8 cellular contexts compared by ENCODE assay signal in the genomic region with DNA sequence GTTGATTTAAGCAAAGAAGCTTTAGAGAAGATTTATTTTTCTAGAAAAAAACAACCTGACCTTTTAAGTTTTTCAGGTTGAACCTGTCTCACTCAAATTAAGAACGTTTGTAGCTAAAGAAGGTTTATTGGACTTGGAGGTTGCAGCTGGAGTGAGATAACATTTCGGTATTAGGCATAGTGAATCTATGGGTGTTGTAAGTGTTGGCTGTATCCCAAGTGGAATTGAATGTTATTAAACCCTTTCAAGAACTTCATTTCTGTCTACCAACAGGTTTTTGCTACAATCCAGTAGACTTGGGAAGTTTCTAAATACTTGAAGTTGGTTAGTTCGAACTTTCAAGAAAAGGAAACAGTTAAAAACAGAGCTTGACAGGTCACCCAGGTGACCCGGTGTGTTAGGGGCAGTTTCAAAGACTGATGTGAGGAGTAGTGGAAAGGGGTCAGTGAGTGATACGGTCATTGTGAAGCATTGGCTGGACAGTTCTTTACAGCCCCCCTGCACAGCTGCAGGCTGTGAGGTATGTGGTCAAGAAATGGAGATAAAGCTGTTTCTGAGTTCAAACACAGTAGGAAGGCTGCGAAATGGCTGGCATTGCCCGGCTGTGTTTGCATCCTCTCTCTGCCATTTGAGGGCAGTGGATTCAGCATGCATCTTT. TPM values are rescaled to one million over a fixed set of nuclear protein-coding genes. Genes with fewer than 3 reads are reported as not detected.
DNase-seq lines count a peak whose midpoint lies in the region; ATAC-seq, FAIRE-seq and TF ChIP-seq lines count a peak whose summit lies in the region.

No MANE protein-coding gene starts in this region.

- H4K20me1 ChIP-seq in GM23248 (ENCODE audit: insufficient read depth), result no peaks in the 10 kb centered on the region

- peaks cover 18% of the 10 kb centered on the region for H3K36me3 Mint-ChIP-seq in activated naive CD8-positive, alpha-beta T cell treated with anti-CD3 and anti-CD28 coated beads, Interleukin-2, amount 50 U/mL, for 24 hours (ENCODE audit: low read depth)

- H3K27me3 Mint-ChIP-seq in activated naive CD8-positive, alpha-beta T cell treated with anti-CD3 and anti-CD28 coated beads, Interleukin-2, amount 50 U/mL, for 24 hours, result no peaks in the 10 kb centered on the region

- peak overlapping the region; percentile 95 for H3K4me3 Mint-ChIP-seq in activated naive CD8-positive, alpha-beta T cell treated with anti-CD3 and anti-CD28 coated beads, Interleukin-2, amount 50 U/mL, for 24 hours

- H3K9me3 ChIP-seq in A673 (ENCODE audit: low read depth, low read length, poor library complexity, severe bottlenecking) (no peaks in the 10 kb centered on the region), GM23248 (ENCODE audit: low read depth) (no peaks in the 10 kb centered on the region), mesenchymal stem cell (ENCODE audit: control insufficient read depth, low read length) (no peaks in the 10 kb centered on the region)

- intact Hi-C loops in A673 (cut with micrococcal nuclease; ENCODE audit: unreplicated experiment), result no loop called here

- FAIRE-seq in frontal cortex (lab: Jason Lieb, UNC), result no peak

- H3K79me1 ChIP-seq in mesenchymal stem cell (replicated peaks; ENCODE audit: low read length, poor library complexity, severe bottlenecking), result peaks cover 14% of the 10 kb centered on the region

- in situ Hi-C loops in GM23248 (cut with MboI), result no loop called here

- H2BK120ac ChIP-seq in mesenchymal stem cell (ENCODE audit: low read depth, low read length), result no peak overlapping the region

- no peak for DNase-seq in A673 (ENCODE audit: low spot score)
- DNase-seq in GM23248, result peak; percentile 15
- no peak for DNase-seq in activated naive CD8-positive, alpha-beta T cell treated with anti-CD3 and anti-CD28 coated beads, Interleukin-2, amount 50 U/mL, for 24 hours
- no peak for DNase-seq in mesenchymal stem cell
- DNase-seq in MV-4-11 (lab: John Stamatoyannopoulos, UW), result no peak
- no peak for DNase-seq in foreskin melanocyte
- DNase-seq in frontal cortex (ENCODE audit: low spot score in 2 of 2), result no peak

- no peak overlapping the region for H2BK12ac ChIP-seq in mesenchymal stem cell (ENCODE audit: low read length in 2 of 2)

- H2AK5ac ChIP-seq in mesenchymal stem cell (ENCODE audit: low read length, severe bottlenecking), result no peak overlapping the region

- peak overlapping the region; percentile 98 for H3K9ac ChIP-seq in GM23248
- peak overlapping the region; percentile 100 for H3K9ac ChIP-seq in mesenchymal stem cell (ENCODE audit: low read length)

- H3K4ac ChIP-seq in mesenchymal stem cell (ENCODE audit: low read depth in 1 of 2, low read length in 2 of 2), result no peak overlapping the region

- 54 to 58% methylated on average over 7 of the region's 7 CpGs for WGBS in GM23248 (ENCODE audit: low coverage in 1 of 2, low lambda C conversion rate in 2 of 2, missing lambda C conversion rate in 2 of 2), 2 experiments
- 75% methylated on average over 6 of the region's 7 CpGs for WGBS in mesenchymal stem cell

- H2BK5ac ChIP-seq in mesenchymal stem cell (ENCODE audit: low read depth, low read length, poor library complexity, severe bottlenecking), result no peak overlapping the region

- H3K79me2 ChIP-seq in GM23248 (ENCODE audit: insufficient read depth), result peaks cover 25% of the 10 kb centered on the region

- no peak overlapping the region for H3K18ac ChIP-seq in mesenchymal stem cell (ENCODE audit: low read depth in 1 of 2, low read length in 2 of 2)

- peak overlapping the region; percentile 96 for H3K27ac Mint-ChIP-seq in activated naive CD8-positive, alpha-beta T cell treated with anti-CD3 and anti-CD28 coated beads, Interleukin-2, amount 50 U/mL, for 24 hours

- no peaks in the 10 kb centered on the region for H3K9me2 ChIP-seq in GM23248 (ENCODE audit: insufficient read depth)

- H3K4me3 ChIP-seq in A673 (ENCODE audit: low read depth, low read length, poor library complexity, severe bottlenecking) (peak overlapping the region; percentile 98), GM23248 (no peak overlapping the region; the same call in 1 of the 2 replicates), mesenchymal stem cell (ENCODE audit: insufficient read depth in 1 of 2, low read depth in 1 of 2, low read length in 2 of 2) (peak overlapping the region in 1 of 2 experiments; percentile 92)

- no peaks in the 10 kb centered on the region for H3K9me3 Mint-ChIP-seq in activated naive CD8-positive, alpha-beta T cell treated with anti-CD3 and anti-CD28 coated beads, Interleukin-2, amount 50 U/mL, for 24 hours

- no peak overlapping the region for H3K23ac ChIP-seq in mesenchymal stem cell (ENCODE audit: low read length in 2 of 2)

- POLR2A ChIA-PET in A673 (lab: Charles Lee; ENCODE audit: low non-redundant PET), result interaction anchor here (0.6 kb wide), 1 partner anchor 43 kb away, joined by 5 read pairs; no protein-coding TSS in a partner anchor

- H3K4me1 ChIP-seq in A673 (ENCODE audit: insufficient read depth, low read length, poor library complexity, severe bottlenecking) (peaks cover 20% of the 10 kb centered on the region), GM23248 (ENCODE audit: insufficient read depth) (peaks cover 11% of the 10 kb centered on the region), mesenchymal stem cell (ENCODE audit: control insufficient read depth, insufficient read depth, low read depth, low read length) (peaks cover 12% of the 10 kb centered on the region)

- no peak overlapping the region for H3K27ac ChIP-seq in A673 (ENCODE audit: low read depth, low read length, poor library complexity, severe bottlenecking)
- peak overlapping the region; percentile 96; the same call in 1 of the 2 replicates for H3K27ac ChIP-seq in GM23248
- no peak overlapping the region for H3K27ac ChIP-seq in mesenchymal stem cell (ENCODE audit: low read length, poor library complexity, severe bottlenecking)

- peak overlapping the region in 1 of 2 experiments; percentile 26 for H3K14ac ChIP-seq in mesenchymal stem cell (ENCODE audit: low read length in 2 of 2)

- H3K4me2 ChIP-seq in GM23248 (ENCODE audit: unreplicated experiment) (peak overlapping the region; percentile 99), mesenchymal stem cell (ENCODE audit: low read length, poor library complexity, severe bottlenecking) (no peak overlapping the region)

- no peak overlapping the region for H4K8ac ChIP-seq in mesenchymal stem cell (ENCODE audit: low read length)

- H3K27me3 ChIP-seq in A673 (replicated peaks; ENCODE audit: insufficient read depth, low read depth, low read length, poor library complexity), result no peaks in the 10 kb centered on the region
- no peaks in the 10 kb centered on the region for H3K27me3 ChIP-seq in GM23248 (replicated peaks; ENCODE audit: insufficient read depth)
- H3K27me3 ChIP-seq in mesenchymal stem cell (ENCODE audit: control insufficient read depth in 1 of 2, insufficient read depth in 1 of 2, low read length in 2 of 2), result no peaks in the 10 kb centered on the region

- no peak overlapping the region for H2BK15ac ChIP-seq in mesenchymal stem cell (ENCODE audit: low read depth, poor library complexity, severe bottlenecking)

- H3K36me3 ChIP-seq in A673 (ENCODE audit: insufficient read depth, low read length, poor library complexity, severe bottlenecking) (no peaks in the 10 kb centered on the region), GM23248 (ENCODE audit: low read depth) (no peaks in the 10 kb centered on the region), mesenchymal stem cell (ENCODE audit: control insufficient read depth in 1 of 2, insufficient read depth in 2 of 2, low read depth in 1 of 2, low read length in 2 of 2) (peaks cover 3 to 10% of the 10 kb centered on the region in 2 experiments)

- TF ChIP-seq CTCF in A673 (conservative IDR thresholded peaks at IDR 0.05; ENCODE audit: low read depth, low read length), result no peak

- no peak overlapping the region for H4K91ac ChIP-seq in mesenchymal stem cell (ENCODE audit: low read length)

- peak overlapping the region; percentile 90 for H2AFZ ChIP-seq in GM23248
- no peak overlapping the region for H2AFZ ChIP-seq in mesenchymal stem cell (ENCODE audit: low read depth, low read length)

- CTCF ChIA-PET in A673 (lab: Charles Lee), result interaction anchor here (0.7 kb wide), 1 partner anchor 242 kb away, joined by 4 read pairs; no protein-coding TSS in a partner anchor

- H3K4me1 Mint-ChIP-seq in activated naive CD8-positive, alpha-beta T cell treated with anti-CD3 and anti-CD28 coated beads, Interleukin-2, amount 50 U/mL, for 24 hours, result peaks cover 38% of the 10 kb centered on the region

- no TSS peak for BruUV-seq in A673 (replicated peaks; lab: Mats Ljungman, UMichigan)

- H3F3A ChIP-seq in GM23248 (ENCODE audit: insufficient read depth), result peaks cover 25% of the 10 kb centered on the region

- no peak for ATAC-seq in activated naive CD8-positive, alpha-beta T cell treated with anti-CD3 and anti-CD28 coated beads, Interleukin-2, amount 50 U/mL, for 24 hours
- no peak for ATAC-seq in HG03469 (IDR thresholded peaks at IDR 0.05; ENCODE audit: unreplicated experiment)

RNA-seq across cellular contexts. Expression of gene TBCC, which starts 2.5 kb away (rescaled TPM):
- total RNA-seq in A673 (2021) (29.4 and 31.3 TPM in 2 replicates), frontal cortex (79.1 TPM)
- 36.9 and 37.3 TPM in 2 replicates for total RNA-seq in GM23248 (2014; rRNA removed; shearing (Covaris generic))
- 35.0 and 38.3 TPM in 2 replicates for polyA plus RNA-seq in GM23248 (2016; fragmentation: Nextera tagmentation; extraction: Ambion mirVana)
- polyA plus RNA-seq in mesenchymal stem cell (2013, experiment 1 of 2), result 20.5 TPM
- 22.6 TPM for polyA plus RNA-seq in mesenchymal stem cell (2013, experiment 2 of 2)

RNA-seq across cellular contexts. Expression of gene PRPH2, which starts 26.0 kb away (rescaled TPM):
- total RNA-seq in A673 (2021) (0.41 and 0.46 TPM in 2 replicates), frontal cortex (6.1 TPM)
- total RNA-seq in GM23248 (2014; rRNA removed; shearing (Covaris generic)), result 1.5 TPM in 2 replicates
- 1.7 and 2.3 TPM in 2 replicates for polyA plus RNA-seq in GM23248 (2016; fragmentation: Nextera tagmentation; extraction: Ambion mirVana)
- polyA plus RNA-seq in mesenchymal stem cell (2013, experiment 1 of 2), result 0.03 TPM
- 0.07 TPM for polyA plus RNA-seq in mesenchymal stem cell (2013, experiment 2 of 2)

RNA-seq across cellular contexts. Expression of gene BICRAL, which starts 33.5 kb away (rescaled TPM):
- total RNA-seq in A673 (2021), result 6.9 and 7.9 TPM in 2 replicates
- total RNA-seq in GM23248 (2014; rRNA removed; shearing (Covaris generic)), result 5.4 and 5.7 TPM in 2 replicates
- 2.4 and 2.5 TPM in 2 replicates for polyA plus RNA-seq in GM23248 (2016; fragmentation: Nextera tagmentation; extraction: Ambion mirVana)
- 3.9 TPM for polyA plus RNA-seq in mesenchymal stem cell (2013, experiment 1 of 2)
- 3.5 TPM for polyA plus RNA-seq in mesenchymal stem cell (2013, experiment 2 of 2)
- 23.2 TPM for total RNA-seq in frontal cortex
